Comparison of ENCODE assay signal across 8 cellular contexts in genomic region chr1:201559679-201560162, GRCh38. TPM values are rescaled to one million over a fixed set of nuclear protein-coding genes. Genes with fewer than 3 reads are reported as not detected.
DNase-seq lines count a peak whose midpoint lies in the region; ATAC-seq and TF ChIP-seq lines count a peak whose summit lies in the region.

No MANE protein-coding gene starts in this region.

- ATAC-seq in GM19372 (IDR thresholded peaks at IDR 0.05; ENCODE audit: low read depth, unreplicated experiment) = peak; percentile 79

- H3K9ac ChIP-seq in BLaER1 = peak overlapping the region; percentile 57; the same call in 1 of the 2 replicates

- POLR2A ChIA-PET in RWPE1 (lab: Yijun Ruan, JAX; ENCODE audit: low non-redundant PET) = interaction anchor here (0.6 kb wide), 1 partner anchor 62 kb away, joined by 13 read pairs; no protein-coding TSS in a partner anchor

- H3K4me2 ChIP-seq in BLaER1 (peak overlapping the region; percentile 71), osteoblast (ENCODE audit: insufficient read depth, low read length) (no peak overlapping the region)

- DNase-seq in RWPE1 (ENCODE audit: low spot score) (peak; percentile 96), foreskin fibroblast (peak; percentile 86 to 95), osteoblast (ENCODE audit: insufficient read length, low spot score, missing footprints) (peak; percentile 92), thyroid gland (peak; percentile 78 to 79)
- DNase-seq in activated T-helper 1 cell treated with anti-CD3 and anti-CD28 coated beads, Interleukin-2, amount 50 U/mL, for 16 hours (ENCODE audit: low read depth in 1 of 2, low spot score in 1 of 2) = peak; percentile 39 to 42

- TF ChIP-seq CTCF in LNCAP (IDR thresholded peaks at IDR 0.05) (peak; percentile 95), RWPE1 (conservative IDR thresholded peaks at IDR 0.05; ENCODE audit: low read depth) (peak; percentile 88), foreskin fibroblast (IDR thresholded peaks at IDR 0.05; ENCODE audit: low read depth, low read length) (peak; percentile 91), osteoblast (IDR thresholded peaks at IDR 0.05; ENCODE audit: extremely low read depth, low read depth, low read length) (peak; percentile 97), thyroid gland (IDR thresholded peaks at IDR 0.05) (peak; percentile 90 to 99 (median 96))

- H3K79me2 ChIP-seq in osteoblast (ENCODE audit: insufficient read depth, low read length) = peaks cover 91% of the 10 kb centered on the region

- CTCF ChIA-PET in RWPE1 (lab: Yijun Ruan, JAX) = interaction anchor here (0.5 to 6.5 kb wide), 40 partner anchors 9 to 784 kb away, joined by 3 to 119 read pairs (median 4); no protein-coding TSS in a partner anchor

- H3K4me1 ChIP-seq in BLaER1 (peaks cover 72% of the 10 kb centered on the region), osteoblast (ENCODE audit: insufficient read depth, low read length) (peaks cover 67% of the 10 kb centered on the region), thyroid gland (peaks cover 0 to 54% of the 10 kb centered on the region in 2 donors)

- H3K4me3 ChIP-seq in BLaER1 (no peak overlapping the region), foreskin fibroblast (ENCODE audit: low read depth in 1 of 2, low read length in 2 of 2) (no peak overlapping the region), osteoblast (ENCODE audit: insufficient read depth, low read length) (no peak overlapping the region), thyroid gland (replicated peaks in 1 of 3) (no peak overlapping the region)

- H3K36me3 ChIP-seq in BLaER1 = peaks cover 12% of the 10 kb centered on the region; the same call in 1 of the 2 replicates
- peaks cover 11% of the 10 kb centered on the region for H3K36me3 ChIP-seq in osteoblast (ENCODE audit: insufficient read depth, low read length)
- no peaks in the 10 kb centered on the region for H3K36me3 ChIP-seq in thyroid gland

- H3K27me3 ChIP-seq in BLaER1 = no peaks in the 10 kb centered on the region
- H3K27me3 ChIP-seq in osteoblast (ENCODE audit: insufficient read depth, low read length) = no peaks in the 10 kb centered on the region
- no peaks in the 10 kb centered on the region for H3K27me3 ChIP-seq in thyroid gland

- H3K27ac ChIP-seq in BLaER1 (peak overlapping the region; percentile 69), RWPE1 (peak overlapping the region; percentile 55; the same call in 1 of the 2 replicates), osteoblast (ENCODE audit: low read depth, low read length) (peak overlapping the region; percentile 96), thyroid gland (no peak overlapping the region)

- H3K9me3 ChIP-seq in BLaER1 (no peaks in the 10 kb centered on the region), osteoblast (ENCODE audit: low read depth, low read length) (no peaks in the 10 kb centered on the region), thyroid gland (no peaks in the 10 kb centered on the region)

- H2AFZ ChIP-seq in osteoblast (ENCODE audit: low read length) = peak overlapping the region; percentile 21

- 10 to 13% methylated on average over 11 to 13 of the region's 13 CpGs for WGBS in thyroid gland, 2 donors

- intact Hi-C loops in thyroid gland (cut with DNase I) = loop anchor here (1.0 to 5.0 kb wide), 2 partner anchors 145 to 233 kb away; no protein-coding TSS in a partner anchor

- H4K20me1 ChIP-seq in BLaER1 = peaks cover 50% of the 10 kb centered on the region; the same call in 1 of the 2 replicates
- no peaks in the 10 kb centered on the region for H4K20me1 ChIP-seq in osteoblast (ENCODE audit: insufficient read depth, low read length)

- no peak for TF ChIP-seq POLR2A in thyroid gland (IDR thresholded peaks at IDR 0.05)

RNA-seq across cellular contexts. Expression of gene NAV1, which starts 20.8 kb away (rescaled TPM):
- total RNA-seq in osteoblast = 47.0 and 47.1 TPM in 2 replicates
- 10 to 100 TPM; 13.3 to 29.7 (median 24.1) TPM for total RNA-seq in thyroid gland

RNA-seq across cellular contexts. Expression of gene CSRP1, which starts 52.8 kb away (rescaled TPM):
- total RNA-seq in osteoblast (389 and 480 TPM in 2 replicates), thyroid gland (100 to 1,000 TPM; 285 to 835 (median 454) TPM)

Comparison
In these comparisons a context has a peak if more than half of its experiments do, and no peak if none do; other contexts are left out.
1. H3K27ac ChIP-seq: peak in BLaER1 (single experiment), RWPE1 (single experiment) and osteoblast (single experiment); none in thyroid gland (0 of 3).
2. DNase-seq: peak in every context shown above with its lines; median percentile 96 in RWPE1; 92 in osteoblast; 90 in foreskin fibroblast; 78 in thyroid gland; 40 in activated T-helper 1 cell treated with anti-CD3 and anti-CD28 coated beads, Interleukin-2, amount 50 U/mL, for 16 hours.
3. Peak in every context shown above with its lines, with median percentiles within 50 percentile points of each other: CTCF ChIP-seq.